In the genomic region with DNA sequence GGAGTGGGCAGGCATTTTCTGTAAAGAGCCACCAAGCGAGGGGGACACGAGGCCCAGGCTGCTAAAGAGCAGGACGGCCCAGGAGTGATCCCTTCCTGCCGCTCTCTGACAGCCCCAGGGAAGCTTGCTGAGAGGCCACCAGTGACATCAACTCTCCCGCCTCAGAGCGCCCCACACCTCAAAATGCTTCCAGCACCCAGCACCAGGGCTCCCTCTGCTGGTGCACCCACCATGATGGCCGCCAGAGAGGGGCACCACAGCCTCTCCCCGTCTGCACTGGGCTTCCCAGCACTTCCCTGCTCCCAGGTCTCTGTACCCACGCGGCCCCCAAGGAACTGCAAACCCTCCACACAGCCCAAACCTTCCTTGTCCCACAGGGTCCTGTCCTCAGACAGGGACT, we compare ENCODE assay signal across 13 cellular contexts. TPM values are rescaled to one million over a fixed set of nuclear protein-coding genes. Genes with fewer than 3 reads are reported as not detected.
DNase-seq lines count a peak whose midpoint lies in the region; ATAC-seq and TF ChIP-seq lines count a peak whose summit lies in the region.
"Had no signal": no experiment of that assay in that cellular context is flagged by ENCODE, and none has a peak within 500 bp of the region (broad histone marks: within the 10 kb centered on the region; RNA-seq: fewer than 3 reads in every experiment).

No MANE protein-coding gene starts in this region.

- TF ChIP-seq POLR2A in NB4 (IDR thresholded peaks at IDR 0.05; ENCODE audit: extremely low read depth, insufficient read length) = no peak

- H3K27ac ChIP-seq in left ventricle myocardium inferior (replicated peaks) = no peak overlapping the region
- H3K27ac ChIP-seq: epithelial cell of prostate, SK-N-MC had no signal

- H3K4me1 ChIP-seq in left ventricle myocardium inferior = no peaks in the 10 kb centered on the region

- H3K36me3 ChIP-seq in left ventricle myocardium inferior = peaks cover 88% of the 10 kb centered on the region

- H3K4me3 ChIP-seq in left ventricle myocardium inferior (no peak overlapping the region), NB4 (ENCODE audit: low read depth, low read length) (no peak overlapping the region)
- H3K4me3 ChIP-seq: SK-N-MC, smooth muscle cell had no signal

- intact Hi-C loops in left ventricle myocardium inferior (cut with micrococcal nuclease) (no loop called here), Right ventricle myocardium superior (cut with DNase I) (no loop called here)

- H3K9me3 ChIP-seq in left ventricle myocardium inferior (replicated peaks) = no peaks in the 10 kb centered on the region

- no peak for ATAC-seq in Right ventricle myocardium superior (ENCODE audit: poor library complexity)
- no peak for ATAC-seq in stimulated activated naive CD8-positive, alpha-beta T cell treated with anti-CD3 and anti-CD28 coated beads, Interleukin-15, Interleukin-2, amounts not matched to agents 100 U/mL and 50 U/mL, for 24 hours
- ATAC-seq in HG02970 (IDR thresholded peaks at IDR 0.05; ENCODE audit: low FRiP score, unreplicated experiment) = no peak

- no peaks in the 10 kb centered on the region for H3K27me3 ChIP-seq in left ventricle myocardium inferior (ENCODE audit: low read depth)

- TF ChIP-seq CTCF in left ventricle myocardium inferior (IDR thresholded peaks at IDR 0.05; ENCODE audit: borderline replicate concordance) (peak; percentile 15), NB4 (IDR thresholded peaks at IDR 0.05; ENCODE audit: low read depth, low read length) (peak; percentile 34)

- DNase-seq in left ventricle myocardium inferior (no peak), Right ventricle myocardium superior (no peak), NB4 (ENCODE audit: low read depth) (peak; percentile 52), ecto neural progenitor cell (ENCODE audit: low spot score) (peak; percentile 63), NCI-H146 (lab: John Stamatoyannopoulos, UW) (no peak), AG08396 (ENCODE audit: low spot score) (no peak)
- peak; percentile 33 for DNase-seq in stimulated activated naive CD8-positive, alpha-beta T cell treated with anti-CD3 and anti-CD28 coated beads, Interleukin-15, Interleukin-2, amounts not matched to agents 100 U/mL and 50 U/mL, for 24 hours
- DNase-seq: mammary epithelial cell, NCI-H1694 treated with DMSO at 0.1 percent for 48 hours had no signal

RNA-seq across cellular contexts. Expression of a gene that starts 40.4 kb away (rescaled TPM):
- total RNA-seq in left ventricle myocardium inferior = 25.1 TPM
- 27.9 TPM for total RNA-seq in Right ventricle myocardium superior

RNA-seq across cellular contexts. Expression of a gene that starts 40.5 kb away (rescaled TPM):
- 20.3 TPM for total RNA-seq in left ventricle myocardium inferior
- total RNA-seq in Right ventricle myocardium superior = 14.9 TPM

Comparison
In these comparisons a context has a peak if more than half of its experiments do, and no peak if none do; other contexts are left out.
1. DNase-seq: peak in NB4 (single experiment), ecto neural progenitor cell (single experiment) and stimulated activated naive CD8-positive, alpha-beta T cell treated with anti-CD3 and anti-CD28 coated beads, Interleukin-15, Interleukin-2, amounts not matched to agents 100 U/mL and 50 U/mL, for 24 hours (single experiment); none in left ventricle myocardium inferior (single experiment), Right ventricle myocardium superior (single experiment), NCI-H146 (single experiment) and AG08396 (single experiment).